In the genomic region with DNA sequence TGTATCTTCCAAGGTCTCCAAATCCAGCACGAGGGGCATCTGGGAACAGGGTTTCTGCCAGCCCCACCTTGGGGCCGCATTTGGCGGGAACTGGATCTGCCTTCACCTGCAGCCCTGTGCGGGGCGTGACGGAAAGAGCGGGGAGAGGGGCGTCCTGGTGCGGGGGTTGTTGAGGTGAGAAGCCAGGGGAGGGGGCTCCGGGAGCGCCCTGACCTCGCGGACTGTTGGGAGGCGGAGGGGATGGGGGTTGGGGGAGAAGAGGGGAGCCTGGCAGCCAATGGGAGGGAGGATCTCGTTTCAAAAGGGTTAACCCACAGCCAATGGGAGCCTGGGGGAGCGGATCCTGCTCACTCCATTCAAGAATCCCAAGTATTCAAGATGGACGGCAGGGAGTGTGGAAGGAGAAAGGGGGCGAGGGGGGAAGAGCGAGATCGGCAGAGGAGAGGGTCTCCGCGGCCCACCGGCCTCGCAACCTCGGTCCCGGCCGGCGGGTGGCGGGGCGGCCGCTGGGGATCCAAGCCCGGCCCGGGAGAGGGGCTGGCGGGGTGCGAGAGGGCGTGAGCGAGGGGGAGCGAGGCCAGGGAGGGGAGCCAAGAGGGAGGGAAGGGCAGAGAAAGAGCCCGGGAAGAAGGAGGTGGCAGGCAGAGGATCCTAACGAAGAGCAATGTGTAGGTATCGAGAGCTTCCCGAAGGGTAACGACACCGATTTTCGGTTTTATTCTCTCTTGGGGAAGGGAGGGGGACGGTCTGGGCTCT, we compare ENCODE assay signal across 8 cellular contexts. TPM values are rescaled to one million over a fixed set of nuclear protein-coding genes. Genes with fewer than 3 reads are reported as not detected.
DNase-seq lines count a peak whose midpoint lies in the region; ATAC-seq and TF ChIP-seq lines count a peak whose summit lies in the region.

No MANE protein-coding gene starts in this region.

- peaks cover 3 to 8% of the 10 kb centered on the region in 2 donors for H3K4me1 ChIP-seq in naive thymus-derived CD4-positive, alpha-beta T cell (ENCODE audit: control insufficient read depth in 2 of 2, insufficient read depth in 2 of 2, low read length in 2 of 2)

- no peaks in the 10 kb centered on the region for H3K27me3 ChIP-seq in naive thymus-derived CD4-positive, alpha-beta T cell (ENCODE audit: control insufficient read depth in 2 of 2, insufficient read depth in 2 of 2, low read length in 2 of 2)

- H3K27me3 Mint-ChIP-seq in activated T-cell treated with anti-CD3 and anti-CD28 coated beads, Interleukin-2, amount 50 U/mL, for 4 hours (ENCODE audit: low read depth): peaks cover 30% of the 10 kb centered on the region
- peaks cover 32% of the 10 kb centered on the region for H3K27me3 Mint-ChIP-seq in activated CD8-positive, alpha-beta T cell treated with anti-CD3 and anti-CD28 coated beads for 36 hours
- peaks cover 9 to 40% (median 31%) of the 10 kb centered on the region in 5 donors for H3K27me3 Mint-ChIP-seq in naive thymus-derived CD4-positive, alpha-beta T cell

- intact Hi-C loops in activated CD8-positive, alpha-beta T cell treated with anti-CD3 and anti-CD28 coated beads for 36 hours (cut with micrococcal nuclease): loop anchor here (5.0 kb wide), 1 partner anchor 291 kb away; no protein-coding TSS in a partner anchor
- intact Hi-C loops in naive thymus-derived CD4-positive, alpha-beta T cell (cut with micrococcal nuclease): no loop called here

- CTCF ChIA-PET in activated CD8-positive, alpha-beta T cell treated with anti-CD3 and anti-CD28 coated beads for 36 hours (lab: Charles Lee): interaction anchor here (1.3 to 11.7 kb wide), 7 partner anchors 8 to 181 kb away, joined by 3 to 346 read pairs (median 28); a partner anchor contains a TSS
- CTCF ChIA-PET in naive thymus-derived CD4-positive, alpha-beta T cell (lab: Charles Lee): interaction anchor here (0.6 to 5.1 kb wide), 5 partner anchors 35 to 181 kb away, joined by 3 to 86 read pairs (median 3); a partner anchor contains a TSS

- ATAC-seq in activated T-cell treated with anti-CD3 and anti-CD28 coated beads, Interleukin-2, amount 50 U/mL, for 4 hours: peak; percentile 55 to 60
- peak; percentile 43 for ATAC-seq in activated CD8-positive, alpha-beta T cell treated with anti-CD3 and anti-CD28 coated beads for 36 hours
- peak; percentile 23 for ATAC-seq in naive thymus-derived CD4-positive, alpha-beta T cell
- no peak for ATAC-seq in GM19328 (IDR thresholded peaks at IDR 0.05; ENCODE audit: unreplicated experiment)
- no peak for ATAC-seq in HG03342 (IDR thresholded peaks at IDR 0.05; ENCODE audit: unreplicated experiment)

- no peaks in the 10 kb centered on the region for H3K9me3 Mint-ChIP-seq in activated T-cell treated with anti-CD3 and anti-CD28 coated beads, Interleukin-2, amount 50 U/mL, for 4 hours
- no peaks in the 10 kb centered on the region for H3K9me3 Mint-ChIP-seq in activated CD8-positive, alpha-beta T cell treated with anti-CD3 and anti-CD28 coated beads for 36 hours
- H3K9me3 Mint-ChIP-seq in naive thymus-derived CD4-positive, alpha-beta T cell: no peaks in the 10 kb centered on the region

- no peaks in the 10 kb centered on the region for H3K36me3 Mint-ChIP-seq in activated T-cell treated with anti-CD3 and anti-CD28 coated beads, Interleukin-2, amount 50 U/mL, for 4 hours (ENCODE audit: insufficient read depth)
- H3K36me3 Mint-ChIP-seq in activated CD8-positive, alpha-beta T cell treated with anti-CD3 and anti-CD28 coated beads for 36 hours (ENCODE audit: low read depth): no peaks in the 10 kb centered on the region
- no peaks in the 10 kb centered on the region for H3K36me3 Mint-ChIP-seq in naive thymus-derived CD4-positive, alpha-beta T cell

- peak overlapping the region; percentile 33 for H3K27ac ChIP-seq in naive thymus-derived CD4-positive, alpha-beta T cell (ENCODE audit: low read depth, low read length)

- DNase-seq in activated T-cell treated with anti-CD3 and anti-CD28 coated beads, Interleukin-2, amount 50 U/mL, for 4 hours: no peak
- DNase-seq in activated T-cell treated with anti-CD3 and anti-CD28 coated beads for 4 hours (no peak), NCI-H128 (lab: John Stamatoyannopoulos, UW; ENCODE audit: unreplicated experiment) (peak; percentile 76), foreskin fibroblast (peak; percentile 81 to 94)
- DNase-seq in activated CD8-positive, alpha-beta T cell treated with anti-CD3 and anti-CD28 coated beads for 36 hours: peak; percentile 22
- peak in 1 of 9 donors; percentile 16 for DNase-seq in naive thymus-derived CD4-positive, alpha-beta T cell

- no peaks in the 10 kb centered on the region for H3K36me3 ChIP-seq in naive thymus-derived CD4-positive, alpha-beta T cell (ENCODE audit: control insufficient read depth in 2 of 3, insufficient read depth in 3 of 3, low read length in 3 of 3)

- no peaks in the 10 kb centered on the region for H3K9me3 ChIP-seq in naive thymus-derived CD4-positive, alpha-beta T cell (ENCODE audit: control insufficient read depth in 2 of 3, low read length in 3 of 3)

- H3K4me3 ChIP-seq in foreskin fibroblast (ENCODE audit: low read depth in 1 of 2, low read length in 2 of 2): peak overlapping the region; percentile 94 to 100
- H3K4me3 ChIP-seq in naive thymus-derived CD4-positive, alpha-beta T cell (ENCODE audit: low read length): peak overlapping the region; percentile 69

- POLR2A ChIA-PET in activated CD8-positive, alpha-beta T cell treated with anti-CD3 and anti-CD28 coated beads for 36 hours (lab: Charles Lee): interaction anchor here (1.1 to 3.8 kb wide), 3 partner anchors 65 to 70 kb away, joined by 3 to 33 read pairs (median 3); a partner anchor contains a TSS
- POLR2A ChIA-PET in naive thymus-derived CD4-positive, alpha-beta T cell (lab: Charles Lee): interaction anchor here (1.0 kb wide), 1 partner anchor 107 kb away, joined by 3 read pairs; no protein-coding TSS in a partner anchor

- peak overlapping the region; percentile 70 for H3K27ac Mint-ChIP-seq in activated CD8-positive, alpha-beta T cell treated with anti-CD3 and anti-CD28 coated beads for 36 hours
- peak overlapping the region in 5 of 9 donors; percentile 31 to 85 (median 41) for H3K27ac Mint-ChIP-seq in naive thymus-derived CD4-positive, alpha-beta T cell

- peak overlapping the region; percentile 83 for H3K4me3 Mint-ChIP-seq in activated T-cell treated with anti-CD3 and anti-CD28 coated beads, Interleukin-2, amount 50 U/mL, for 4 hours
- peak overlapping the region; percentile 78 for H3K4me3 Mint-ChIP-seq in activated CD8-positive, alpha-beta T cell treated with anti-CD3 and anti-CD28 coated beads for 36 hours
- H3K4me3 Mint-ChIP-seq in naive thymus-derived CD4-positive, alpha-beta T cell: peak overlapping the region; percentile 88 to 99 (median 91)

- H3K4me1 Mint-ChIP-seq in activated T-cell treated with anti-CD3 and anti-CD28 coated beads, Interleukin-2, amount 50 U/mL, for 4 hours (ENCODE audit: low read depth): peaks cover 9% of the 10 kb centered on the region
- peaks cover 17% of the 10 kb centered on the region for H3K4me1 Mint-ChIP-seq in activated CD8-positive, alpha-beta T cell treated with anti-CD3 and anti-CD28 coated beads for 36 hours (ENCODE audit: low read depth)
- H3K4me1 Mint-ChIP-seq in naive thymus-derived CD4-positive, alpha-beta T cell: peaks cover 10 to 29% (median 15%) of the 10 kb centered on the region in 7 donors

- no peak for TF ChIP-seq CTCF in activated CD8-positive, alpha-beta T cell treated with anti-CD3 and anti-CD28 coated beads for 36 hours (IDR thresholded peaks at IDR 0.05)
- TF ChIP-seq CTCF in foreskin fibroblast (IDR thresholded peaks at IDR 0.05; ENCODE audit: low read depth, low read length): no peak

RNA-seq across cellular contexts. Expression of a gene that starts 11.5 kb away (rescaled TPM):
- total RNA-seq in activated T-cell treated with anti-CD3 and anti-CD28 coated beads, Interleukin-2, amount 50 U/mL, for 4 hours: under 1 TPM in 1 of 3 donors, not detected in 2; 0.05 TPM
- total RNA-seq in activated CD8-positive, alpha-beta T cell treated with anti-CD3 and anti-CD28 coated beads for 36 hours: under 1 TPM; 0.43 to 0.54 TPM
- 10 to 100 TPM in 2 of 5 experiments, 1 to 10 TPM in 2, under 1 TPM in 1; 0.70 to 13.4 (median 4.3) TPM for total RNA-seq in naive thymus-derived CD4-positive, alpha-beta T cell
- under 1 TPM; 0.15 to 0.18 TPM for polyA plus RNA-seq in naive thymus-derived CD4-positive, alpha-beta T cell

RNA-seq across cellular contexts. Expression of a gene that starts 19.4 kb away (rescaled TPM):
- 10 to 100 TPM; 21.6 to 24.6 (median 22.0) TPM for total RNA-seq in activated T-cell treated with anti-CD3 and anti-CD28 coated beads, Interleukin-2, amount 50 U/mL, for 4 hours
- total RNA-seq in activated CD8-positive, alpha-beta T cell treated with anti-CD3 and anti-CD28 coated beads for 36 hours: 10 to 100 TPM; 16.2 to 16.9 TPM
- 10 to 100 TPM; 12.8 to 18.5 (median 14.7) TPM for total RNA-seq in naive thymus-derived CD4-positive, alpha-beta T cell
- 10 to 100 TPM; 10.1 to 10.3 TPM for polyA plus RNA-seq in naive thymus-derived CD4-positive, alpha-beta T cell

RNA-seq across cellular contexts. Expression of a gene that starts 29.7 kb away (rescaled TPM):
- total RNA-seq in activated T-cell treated with anti-CD3 and anti-CD28 coated beads, Interleukin-2, amount 50 U/mL, for 4 hours: 10 to 100 TPM; 65.0 to 78.1 (median 73.8) TPM
- 10 to 100 TPM; 53.7 to 54.8 TPM for total RNA-seq in activated CD8-positive, alpha-beta T cell treated with anti-CD3 and anti-CD28 coated beads for 36 hours
- total RNA-seq in naive thymus-derived CD4-positive, alpha-beta T cell: 10 to 100 TPM; 51.4 to 82.2 (median 59.1) TPM
- 10 to 100 TPM; 26.9 to 44.5 TPM for polyA plus RNA-seq in naive thymus-derived CD4-positive, alpha-beta T cell

RNA-seq across cellular contexts. Expression of a gene that starts 40.7 kb away (rescaled TPM):
- total RNA-seq in activated T-cell treated with anti-CD3 and anti-CD28 coated beads, Interleukin-2, amount 50 U/mL, for 4 hours: 1 to 10 TPM in 2 of 3 donors, under 1 TPM in 1; 0.55 to 2.1 (median 1.7) TPM
- total RNA-seq in activated CD8-positive, alpha-beta T cell treated with anti-CD3 and anti-CD28 coated beads for 36 hours: not detected
- total RNA-seq in naive thymus-derived CD4-positive, alpha-beta T cell: 1 to 10 TPM in 1 of 5 experiments, under 1 TPM in 2, not detected in 2; 0.21 to 3.7 (median 0.97) TPM
- not detected for polyA plus RNA-seq in naive thymus-derived CD4-positive, alpha-beta T cell

Comparison
In these comparisons a context has a peak if more than half of its experiments do, and no peak if none do; other contexts are left out.
1. ATAC-seq: peak in activated T-cell treated with anti-CD3 and anti-CD28 coated beads, Interleukin-2, amount 50 U/mL, for 4 hours (2 of 2), activated CD8-positive, alpha-beta T cell treated with anti-CD3 and anti-CD28 coated beads for 36 hours (single experiment) and naive thymus-derived CD4-positive, alpha-beta T cell (single experiment); none in GM19328 (single experiment) and HG03342 (single experiment).
2. DNase-seq: peak in NCI-H128 (single experiment), activated CD8-positive, alpha-beta T cell treated with anti-CD3 and anti-CD28 coated beads for 36 hours (single experiment) and foreskin fibroblast (2 of 2); none in activated T-cell treated with anti-CD3 and anti-CD28 coated beads, Interleukin-2, amount 50 U/mL, for 4 hours (single experiment) and activated T-cell treated with anti-CD3 and anti-CD28 coated beads for 4 hours (single experiment).
3. Peak in every context shown above with its lines, with median percentiles within 50 percentile points of each other: H3K4me3 Mint-ChIP-seq.